21 cellular contexts compared by ENCODE assay signal in genomic region chr6:167970236-167970635, GRCh38. TPM values are rescaled to one million over a fixed set of nuclear protein-coding genes. Genes with fewer than 3 reads are reported as not detected.
A peak's percentile ranks its signal among the peaks of the same experiment; 100 is the strongest.
DNase-seq lines count a peak whose midpoint lies in the region; ATAC-seq, FAIRE-seq and TF ChIP-seq lines count a peak whose summit lies in the region.
"Had no signal": no experiment of that assay in that cellular context is flagged by ENCODE, and none has a peak within 500 bp of the region (broad histone marks: within the 10 kb centered on the region; RNA-seq: fewer than 3 reads in every experiment).

No MANE protein-coding gene starts in this region.

- H3K27me3 ChIP-seq in A673 (replicated peaks; ENCODE audit: insufficient read depth, low read depth, low read length, poor library complexity): no peaks in the 10 kb centered on the region
- H3K27me3 ChIP-seq in body of pancreas: no peaks in the 10 kb centered on the region

- H3K27me3 Mint-ChIP-seq in nephron progenitor cell (ENCODE audit: low read depth, poor library complexity): no peaks in the 10 kb centered on the region

- peak overlapping the region; percentile 25 for H3K27ac Mint-ChIP-seq in nephron progenitor cell
- H3K27ac Mint-ChIP-seq: GM23338 had no signal

- peaks cover 30% of the 10 kb centered on the region for H3K4me1 Mint-ChIP-seq in nephron progenitor cell

- H3K4me3 ChIP-seq in A673 (ENCODE audit: low read depth, low read length, poor library complexity, severe bottlenecking) (no peak overlapping the region), body of pancreas (no peak overlapping the region)
- H3K4me3 ChIP-seq: GM23338, PC-9 had no signal

- intact Hi-C loops in A673 (cut with micrococcal nuclease; ENCODE audit: unreplicated experiment) (no loop called here), head of caudate nucleus (cut with DNase I) (no loop called here), body of pancreas (cut with DNase I) (no loop called here)

- TF ChIP-seq POLR2A in body of pancreas (IDR thresholded peaks at IDR 0.05): no peak

- TSS peak; percentile 47 for BruUV-seq in A673 (replicated peaks; lab: Mats Ljungman, UMichigan)

- ATAC-seq in GM18873 (IDR thresholded peaks at IDR 0.05; ENCODE audit: low FRiP score, unreplicated experiment): no peak
- no peak for ATAC-seq in HG03097 (IDR thresholded peaks at IDR 0.05; ENCODE audit: low FRiP score, unreplicated experiment)
- no peak for ATAC-seq in body of pancreas
- ATAC-seq: GM23338 had no signal

- no peak for TF ChIP-seq CTCF in A673 (conservative IDR thresholded peaks at IDR 0.05; ENCODE audit: low read depth, low read length)
- no peak for TF ChIP-seq CTCF in nephron progenitor cell (IDR thresholded peaks at IDR 0.05)
- no peak for TF ChIP-seq CTCF in body of pancreas (IDR thresholded peaks at IDR 0.05)

- DNase-seq in A673 (ENCODE audit: low spot score) (no peak), astrocyte of the hippocampus (ENCODE audit: low read depth, low spot score) (peak; percentile 21), head of caudate nucleus (peak in 29 of 42 donors; percentile 21 to 81 (median 44)), nephron progenitor cell (no peak), body of pancreas (no peak), HTR-8/SVneo (ENCODE audit: insufficient read length, low spot score) (no peak)
- DNase-seq: COR-L47, NCI-H1105 treated with DMSO at 0.1 percent for 48 hours, NCI-H187, NCI-H446 treated with DMSO at 0.1 percent for 48 hours, NCI-H748 treated with DMSO at 0.1 percent for 48 hours, PC-9 had no signal

- H3K36me3 ChIP-seq in A673 (ENCODE audit: insufficient read depth, low read length, poor library complexity, severe bottlenecking) (peaks cover 18% of the 10 kb centered on the region), body of pancreas (replicated peaks in 1 of 2; ENCODE audit: insufficient read depth in 1 of 2, low read depth in 2 of 2) (peaks cover 0 to 17% of the 10 kb centered on the region in 2 donors)

- 87 to 92% methylated on average over 10 of the region's 10 CpGs for whole genome bisulfite sequencing in body of pancreas, 2 donors

- no peak overlapping the region for H3K4me3 Mint-ChIP-seq in nephron progenitor cell
- H3K4me3 Mint-ChIP-seq: GM23338 had no signal

- FAIRE-seq in HTR-8/SVneo (lab: Jason Lieb, UNC): no peak
- FAIRE-seq: GM18507, GM19239 had no signal

- H3K9me3 ChIP-seq in A673 (ENCODE audit: low read depth, low read length, poor library complexity, severe bottlenecking) (no peaks in the 10 kb centered on the region), body of pancreas (no peaks in the 10 kb centered on the region)

- H3K4me1 ChIP-seq in A673 (ENCODE audit: insufficient read depth, low read length, poor library complexity, severe bottlenecking) (no peaks in the 10 kb centered on the region), body of pancreas (peaks cover 24% of the 10 kb centered on the region)

- H3K9me3 Mint-ChIP-seq in nephron progenitor cell: no peaks in the 10 kb centered on the region
- H3K9me3 Mint-ChIP-seq: GM23338 had no signal

- peaks cover 50% of the 10 kb centered on the region for H3K36me3 Mint-ChIP-seq in nephron progenitor cell (ENCODE audit: low read depth)

- CTCF ChIA-PET in A673 (lab: Charles Lee): no interaction called here

- POLR2A ChIA-PET in A673 (lab: Charles Lee; ENCODE audit: low non-redundant PET): no interaction called here

- H3K27ac ChIP-seq in A673 (ENCODE audit: low read depth, low read length, poor library complexity, severe bottlenecking) (no peak overlapping the region), body of pancreas (no peak overlapping the region)
- H3K27ac ChIP-seq: C4-2B, KMS-11, PC-9 had no signal

RNA-seq across cellular contexts. Expression of gene KIF25, which starts 27.2 kb away (rescaled TPM):
- total RNA-seq in A673 (2021): 0.39 and 1.2 TPM in 2 replicates
- total RNA-seq in body of pancreas: 1 to 10 TPM in 1 of 2 donors, not detected in 1; 1.8 TPM
- total RNA-seq: A172, MCF 10A, PC-9 had no signal

Comparison
In these comparisons a context has a peak if more than half of its experiments do, and no peak if none do; other contexts are left out.
1. DNase-seq: peak in astrocyte of the hippocampus (single experiment) and head of caudate nucleus (29 of 42); none in A673 (single experiment), nephron progenitor cell (single experiment), body of pancreas (0 of 4) and HTR-8/SVneo (single experiment).